29 cellular contexts compared by ENCODE assay signal in the genomic region with DNA sequence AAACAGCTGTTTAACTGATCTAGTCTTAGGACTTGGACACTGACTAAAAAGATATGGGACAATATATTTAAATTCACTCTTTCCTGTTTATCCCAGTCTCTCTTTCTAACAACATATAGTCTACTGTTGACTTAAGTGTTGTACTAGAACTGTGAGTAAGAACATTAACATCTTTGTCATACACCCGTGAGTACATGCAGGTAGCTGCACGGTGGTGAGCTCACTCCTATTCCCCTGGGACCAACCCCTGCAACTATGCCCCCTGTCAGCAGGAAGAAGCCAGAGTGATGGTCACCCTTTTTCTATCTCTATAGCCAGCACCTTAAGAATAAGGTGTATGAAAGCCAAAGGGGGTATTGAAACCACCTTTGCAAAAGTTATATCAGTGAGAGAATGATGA. TPM values are rescaled to one million over a fixed set of nuclear protein-coding genes. Genes with fewer than 3 reads are reported as not detected.
DNase-seq lines count a peak whose midpoint lies in the region; ATAC-seq, FAIRE-seq and TF ChIP-seq lines count a peak whose summit lies in the region.
"Had no signal": no experiment of that assay in that cellular context is flagged by ENCODE, and none has a peak within 500 bp of the region (broad histone marks: within the 10 kb centered on the region; RNA-seq: fewer than 3 reads in every experiment).

No MANE protein-coding gene starts in this region.

- peaks cover 6% of the 10 kb centered on the region; the same call in 1 of the 2 replicates for H4K20me1 ChIP-seq in HepG2 (ENCODE audit: insufficient read depth, low read length)
- no peaks in the 10 kb centered on the region for H4K20me1 ChIP-seq in OCI-LY7 (ENCODE audit: insufficient read depth, low read length)
- H4K20me1 ChIP-seq in MM.1S (ENCODE audit: insufficient read depth, low read length) = no peaks in the 10 kb centered on the region
- no peaks in the 10 kb centered on the region for H4K20me1 ChIP-seq in osteoblast (ENCODE audit: insufficient read depth, low read length)

- H3K9me2 ChIP-seq in OCI-LY7 (ENCODE audit: insufficient read depth, low read length) (no peaks in the 10 kb centered on the region), MM.1S (replicated peaks; ENCODE audit: insufficient read depth, low read length) (no peaks in the 10 kb centered on the region)

- H3F3A ChIP-seq in MM.1S (ENCODE audit: insufficient read depth, low read length) = no peaks in the 10 kb centered on the region

- in situ Hi-C loops in HepG2 (cut with HindIII; ENCODE audit: extremely low pct_ligation_motif_present, low pct_unique_long_range_greater_than_20kb) = no loop called here

- H3K79me2 ChIP-seq in HepG2 (ENCODE audit: insufficient read depth, low read length) (peaks cover 64% of the 10 kb centered on the region), OCI-LY7 (ENCODE audit: insufficient read depth, low read depth, low read length) (no peaks in the 10 kb centered on the region), MM.1S (ENCODE audit: low read length) (peaks cover 100% of the 10 kb centered on the region), osteoblast (ENCODE audit: insufficient read depth, low read length) (peaks cover 4% of the 10 kb centered on the region)

- H3K36me3 ChIP-seq in HepG2 (replicated peaks in 1 of 2; ENCODE audit: control insufficient read depth in 1 of 2, insufficient read depth in 2 of 2, low read length in 2 of 2) (no peaks in the 10 kb centered on the region; a peak in 1 of 5 replicates), right lobe of liver (no peaks in the 10 kb centered on the region), OCI-LY7 (ENCODE audit: insufficient read depth, low read length) (peaks cover 17% of the 10 kb centered on the region), endocrine pancreas (ENCODE audit: control insufficient read depth, insufficient read depth, low read length) (no peaks in the 10 kb centered on the region), MM.1S (replicated peaks; ENCODE audit: insufficient read depth, low read length) (no peaks in the 10 kb centered on the region), osteoblast (ENCODE audit: insufficient read depth, low read length) (no peaks in the 10 kb centered on the region)
- H3K36me3 ChIP-seq: esophagus squamous epithelium, gastrocnemius medialis, MG63, ovary, right atrium auricular region, vagina had no signal

- FAIRE-seq in HepG2 (lab: Jason Lieb, UNC) = no peak

- intact Hi-C loops in HepG2 (cut with micrococcal nuclease; ENCODE audit: unreplicated experiment) (no loop called here), right lobe of liver (cut with DNase I) (no loop called here), OCI-LY7 (cut with micrococcal nuclease; ENCODE audit: unreplicated experiment) (no loop called here)

- POLR2A ChIA-PET in HepG2 (lab: Yijun Ruan, JAX) = interaction anchor here (1.5 kb wide), 1 partner anchor 19 kb away, joined by 10 read pairs; no protein-coding TSS in a partner anchor
- POLR2A ChIA-PET in OCI-LY7 (lab: Charles Lee) = interaction anchor here (1.8 kb wide), 1 partner anchor 20 kb away, joined by 5 read pairs; no protein-coding TSS in a partner anchor

- H3K9me3 ChIP-seq in HepG2 (ENCODE audit: low read length) = no peaks in the 10 kb centered on the region
- H3K9me3 ChIP-seq in right lobe of liver = no peaks in the 10 kb centered on the region
- 0 out of 2 replicates have a peak, but pooled peaks cover 5% of the 10 kb centered on the region for H3K9me3 ChIP-seq in OCI-LY7 (ENCODE audit: low read length)
- no peaks in the 10 kb centered on the region for H3K9me3 ChIP-seq in endocrine pancreas (ENCODE audit: control insufficient read depth, low read length)
- H3K9me3 ChIP-seq in MM.1S (replicated peaks; ENCODE audit: insufficient read depth, low read length) = no peaks in the 10 kb centered on the region
- H3K9me3 ChIP-seq in osteoblast (ENCODE audit: low read depth, low read length) = no peaks in the 10 kb centered on the region
- H3K9me3 ChIP-seq: esophagus squamous epithelium, gastrocnemius medialis, MG63, ovary, right atrium auricular region, vagina had no signal

- no peak for TF ChIP-seq RAD21 in HepG2 (CRISPR knock-in tag; IDR thresholded peaks at IDR 0.05)

- TF ChIP-seq EP300 in HepG2 (IDR thresholded peaks at IDR 0.05; ENCODE audit: low read depth in 2 of 2, low read length in 2 of 2) (no peak), HepG2 (CRISPR knock-in tag; IDR thresholded peaks at IDR 0.05; ENCODE audit: borderline replicate concordance) (no peak)

- TF ChIP-seq CTCF in HepG2 (CRISPR knock-in tag; IDR thresholded peaks at IDR 0.05) = 0 out of 2 replicates have a peak, but pooled peaks have one; percentile 14
- no peak for TF ChIP-seq CTCF in right lobe of liver (IDR thresholded peaks at IDR 0.05)
- TF ChIP-seq CTCF in OCI-LY7 (conservative IDR thresholded peaks at IDR 0.05; ENCODE audit: low read length) = no peak
- TF ChIP-seq CTCF in MM.1S (IDR thresholded peaks at IDR 0.05; ENCODE audit: low read length) = no peak
- TF ChIP-seq CTCF in osteoblast (IDR thresholded peaks at IDR 0.05; ENCODE audit: extremely low read depth, low read depth, low read length) = no peak

- CTCF ChIA-PET in HepG2 (lab: Yijun Ruan, JAX; ENCODE audit: low intra/inter-chr PET ratio, low total read pairs) = no interaction called here
- CTCF ChIA-PET in OCI-LY7 (lab: Charles Lee; ENCODE audit: unreplicated experiment) = no interaction called here

- H2AFZ ChIP-seq in HepG2 (ENCODE audit: low read length) (no peak overlapping the region), OCI-LY7 (ENCODE audit: low read length) (no peak overlapping the region), MM.1S (ENCODE audit: low read length) (no peak overlapping the region), osteoblast (ENCODE audit: low read length) (no peak overlapping the region)

- peak; percentile 71 for ATAC-seq in HepG2
- ATAC-seq in right lobe of liver = no peak
- ATAC-seq in HG03280 (IDR thresholded peaks at IDR 0.05; ENCODE audit: unreplicated experiment) = no peak
- ATAC-seq: activated naive CD8-positive, alpha-beta T cell treated with anti-CD3 and anti-CD28 coated beads, Interleukin-2, amount 50 U/mL, for 24 hours; gastrocnemius medialis had no signal

- WGBS in HepG2 (ENCODE audit: low lambda C conversion rate) = 26% methylated on average over 2 of the region's 2 CpGs
- WGBS in right lobe of liver (ENCODE audit: insufficient coverage, low coverage, low lambda C conversion rate, missing lambda C conversion rate) = 73% methylated on average over 2 of the region's 2 CpGs

- H3K4me1 ChIP-seq in HepG2 (ENCODE audit: insufficient read depth, low read length) = peaks cover 74% of the 10 kb centered on the region
- peaks cover 0 to 13% (median 0%) of the 10 kb centered on the region in 4 donors for H3K4me1 ChIP-seq in right lobe of liver
- H3K4me1 ChIP-seq in OCI-LY7 (ENCODE audit: insufficient read depth, low read length, poor library complexity, severe bottlenecking) = peaks cover 12% of the 10 kb centered on the region
- no peaks in the 10 kb centered on the region for H3K4me1 ChIP-seq in endocrine pancreas (ENCODE audit: control insufficient read depth, insufficient read depth, low read length)
- H3K4me1 ChIP-seq in MM.1S (ENCODE audit: low read length) = no peaks in the 10 kb centered on the region
- H3K4me1 ChIP-seq in osteoblast (ENCODE audit: insufficient read depth, low read length) = no peaks in the 10 kb centered on the region
- H3K4me1 ChIP-seq: esophagus squamous epithelium, gastrocnemius medialis, right atrium auricular region, vagina had no signal

- H3K27me3 ChIP-seq in HepG2 (ENCODE audit: control insufficient read depth in 1 of 2, insufficient read depth in 2 of 2, low read length in 2 of 2) (no peaks in the 10 kb centered on the region), right lobe of liver (no peaks in the 10 kb centered on the region), endocrine pancreas (ENCODE audit: control insufficient read depth, insufficient read depth, low read length) (no peaks in the 10 kb centered on the region), MM.1S (replicated peaks; ENCODE audit: insufficient read depth, low read length) (no peaks in the 10 kb centered on the region), osteoblast (ENCODE audit: insufficient read depth, low read length) (no peaks in the 10 kb centered on the region)
- H3K27me3 ChIP-seq: esophagus squamous epithelium, gastrocnemius medialis, MG63, ovary, right atrium auricular region, vagina had no signal

- H3K9ac ChIP-seq in HepG2 (ENCODE audit: insufficient read depth, low read depth, low read length) (no peak overlapping the region), endocrine pancreas (ENCODE audit: control insufficient read depth, insufficient read depth, low read length) (no peak overlapping the region), MM.1S (ENCODE audit: low read length) (no peak overlapping the region)

- H3K4me2 ChIP-seq in HepG2 (ENCODE audit: low read depth, low read length) (peak overlapping the region; percentile 55), OCI-LY7 (ENCODE audit: low read length) (peak overlapping the region; percentile 39), MM.1S (ENCODE audit: low read depth, low read length) (no peak overlapping the region), osteoblast (ENCODE audit: insufficient read depth, low read length) (no peak overlapping the region)

- H3K4me3 ChIP-seq in HepG2 (replicated peaks in 1 of 3; ENCODE audit: insufficient read depth in 1 of 3, low read depth in 2 of 3, low read length in 3 of 3) (no peak overlapping the region), right lobe of liver (no peak overlapping the region), OCI-LY7 (ENCODE audit: low read depth, low read length, poor library complexity, severe bottlenecking) (no peak overlapping the region), endocrine pancreas (ENCODE audit: control insufficient read depth, insufficient read depth, low read length) (peak overlapping the region; percentile 16), MM.1S (ENCODE audit: low read length) (no peak overlapping the region), osteoblast (ENCODE audit: insufficient read depth, low read length) (no peak overlapping the region)
- H3K4me3 ChIP-seq: esophagus squamous epithelium, gastrocnemius medialis, MG63, ovary, right atrium auricular region, SK-N-MC, vagina had no signal

- no peak for TF ChIP-seq POLR2A in HepG2 (IDR thresholded peaks at IDR 0.05; ENCODE audit: insufficient read depth in 1 of 2, low read depth in 2 of 2, low read length in 2 of 2)
- no peak for TF ChIP-seq POLR2A in right lobe of liver (IDR thresholded peaks at IDR 0.05)

- BruUV-seq in HepG2 (replicated peaks; lab: Mats Ljungman, UMichigan) (no TSS peak), OCI-LY7 (replicated peaks; lab: Mats Ljungman, UMichigan) (no TSS peak)

- H3K27ac ChIP-seq in HepG2 (ENCODE audit: extremely low read length, insufficient read depth, low read length) (peak overlapping the region; percentile 60), right lobe of liver (no peak overlapping the region), OCI-LY7 (ENCODE audit: low read depth, low read length, poor library complexity, severe bottlenecking) (no peak overlapping the region), MM.1S (ENCODE audit: low read length) (no peak overlapping the region), osteoblast (ENCODE audit: low read depth, low read length) (no peak overlapping the region)
- H3K27ac ChIP-seq: esophagus squamous epithelium, gastrocnemius medialis, ovary, right atrium auricular region, SK-N-MC, vagina had no signal

- DNase-seq in HepG2 (ENCODE audit: low spot score) (no peak), right lobe of liver (no peak), OCI-LY7 (ENCODE audit: low spot score) (peak; percentile 8), MM.1S (no peak), osteoblast (ENCODE audit: insufficient read length, low spot score, missing footprints) (no peak), HT-29 (ENCODE audit: low spot score) (no peak)
- DNase-seq: ACHN; activated CD4-positive, alpha-beta memory T cell treated with anti-CD3 and anti-CD28 coated beads, Interleukin-2, amount 10 ng/mL, durations not matched to agents 7 days and 5 days; activated CD4-positive, CD25-positive, alpha-beta regulatory T cell; activated effector memory CD4-positive, alpha-beta T cell treated with Interleukin-2 at 50 U/mL for 16 hours; activated naive CD8-positive, alpha-beta T cell treated with anti-CD3 and anti-CD28 coated beads, Interleukin-2, amount 50 U/mL, for 24 hours; C1 segment of cervical spinal cord; effector CD8-positive, alpha-beta T cell; esophagus squamous epithelium; gastrocnemius medialis; hypothalamus; MG63; NCI-H1436 treated with DMSO at 0.1 percent for 48 hours; NCI-H2171; NCI-H524; ovary; RPMI8226; stimulated activated CD4-positive, alpha-beta T cell treated with anti-CD3 and anti-CD28 coated beads, Interleukin-4, amount 100 ng/mL, for 4 hours; T-helper 9 cell had no signal

RNA-seq across cellular contexts. Expression of a gene that starts 17.6 kb away (rescaled TPM):
- total RNA-seq in HepG2 (2016; rRNA removed; fragmentation: Illumina TruSeq; extraction: Trizol) = 17.6 and 23.9 TPM in 2 replicates
- total RNA-seq in HepG2 (2016; cell fraction: cytosol; rRNA removed; fragmentation: Illumina TruSeq; extraction: Trizol; ENCODE audit: low read depth) = 5.6 and 7.1 TPM in 2 replicates
- total RNA-seq in HepG2 (2016; cell fraction: insoluble cytoplasmic fraction; rRNA removed; fragmentation: Illumina TruSeq; extraction: Trizol) = 17.3 and 22.5 TPM in 2 replicates
- 20.1 and 26.9 TPM in 2 replicates for total RNA-seq in HepG2 (2016; cell fraction: membrane; rRNA removed; fragmentation: Illumina TruSeq; extraction: Trizol)
- total RNA-seq in HepG2 (2016; cell fraction: nucleus; rRNA removed; fragmentation: Illumina TruSeq; extraction: Trizol) = 17.2 and 18.5 TPM in 2 replicates
- 14.4 and 19.9 TPM in 2 replicates for polyA plus RNA-seq in HepG2 (2011; rRNA removed)
- 18.3 and 19.7 TPM in 2 replicates for polyA plus RNA-seq in HepG2 (2011; cell fraction: cytosol; rRNA removed)
- polyA plus RNA-seq in HepG2 (2011; cell fraction: nucleus; rRNA removed) = 19.7 and 23.1 TPM in 2 replicates
- 23.6 and 23.7 TPM in 2 replicates for polyA plus RNA-seq in HepG2 (2012)
- 4.4 and 5.1 TPM in 2 replicates for polyA plus RNA-seq in HepG2 (2016; cell fraction: cytosol; fragmentation: Illumina TruSeq; extraction: Trizol; ENCODE audit: low read depth)
- 20.8 and 26.3 TPM in 2 replicates for polyA plus RNA-seq in HepG2 (2016; cell fraction: insoluble cytoplasmic fraction; fragmentation: Illumina TruSeq; extraction: Trizol; ENCODE audit: low read depth)
- 15.3 and 16.7 TPM in 2 replicates for polyA plus RNA-seq in HepG2 (2016; cell fraction: membrane; fragmentation: Illumina TruSeq; extraction: Trizol; ENCODE audit: low read depth)
- 20.1 and 21.0 TPM in 2 replicates for polyA plus RNA-seq in HepG2 (2016; cell fraction: nucleus; fragmentation: Illumina TruSeq; extraction: Trizol; ENCODE audit: insufficient read depth, low read depth)
- 88.3 and 148 TPM in 2 replicates for polyA minus RNA-seq in HepG2 (2011; rRNA and poly(A)+ RNA removed; ENCODE audit: low replicate concordance)
- 24.9 and 29.0 TPM in 2 replicates for polyA minus RNA-seq in HepG2 (2011; cell fraction: cytosol; rRNA and poly(A)+ RNA removed)
- polyA minus RNA-seq in HepG2 (2011; cell fraction: nucleus; rRNA and poly(A)+ RNA removed) = 61.7 and 70.2 TPM in 2 replicates
- total RNA-seq in right lobe of liver = 10 to 100 TPM; 18.0 to 40.7 (median 20.8) TPM
- 10.6 and 16.1 TPM in 2 replicates for total RNA-seq in OCI-LY7 (2014; rRNA removed; shearing (Covaris generic))
- total RNA-seq in OCI-LY7 (2022) = 29.3 and 35.7 TPM in 2 replicates
- 15.2 and 16.2 TPM in 2 replicates for total RNA-seq in osteoblast
- total RNA-seq in HT-29 (2014; rRNA removed; shearing (Covaris generic)) = 10.4 and 14.1 TPM in 2 replicates

Comparison
In these comparisons a context has a peak if more than half of its experiments do, and no peak if none do; other contexts are left out.
1. H3K4me2 ChIP-seq: peak in HepG2 (single experiment) and OCI-LY7 (single experiment); none in MM.1S (single experiment) and osteoblast (single experiment).